In the genomic region with DNA sequence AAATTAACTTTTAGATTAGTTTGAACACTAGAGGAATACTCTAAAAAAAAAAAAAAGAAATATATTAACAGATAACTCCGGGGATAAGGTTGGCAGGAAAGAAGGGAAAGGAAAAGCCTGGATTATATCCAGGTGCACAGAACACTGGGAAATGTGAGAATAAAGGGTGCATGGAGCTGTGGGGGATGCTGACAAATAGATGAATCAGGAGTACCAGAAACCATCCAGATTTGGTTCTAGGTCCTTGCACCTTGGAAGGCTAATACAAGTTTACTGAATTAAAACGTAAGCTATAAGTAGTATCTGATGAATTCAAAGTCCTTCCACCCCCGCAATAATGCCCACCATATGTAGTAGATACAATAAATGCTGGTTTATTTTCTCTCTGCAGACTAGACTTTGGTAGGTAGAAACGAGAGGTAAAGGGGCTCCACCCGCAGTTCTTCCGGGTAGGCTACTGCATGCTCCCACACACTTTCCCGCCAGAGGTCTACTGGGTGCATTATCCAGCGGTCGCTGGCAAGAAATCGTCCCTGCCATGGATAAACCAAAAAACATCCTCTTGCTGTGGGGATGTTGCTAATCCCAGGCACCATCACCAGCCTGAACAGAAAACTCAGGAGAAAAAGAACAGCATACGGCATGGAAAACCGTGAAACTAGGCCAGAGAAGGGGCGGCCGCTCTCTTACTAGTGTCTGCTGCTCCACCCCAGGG, we compare ENCODE assay signal across 1 cellular context.
TF ChIP-seq lines count a peak whose summit lies in the region.

No MANE protein-coding gene starts in this region.

TF ChIP-seq in HEK293, 187 proteins besides CTCF, POLR2A, EP300 and RAD21 (continued from another document):
- TF ChIP-seq, protein P1, sequence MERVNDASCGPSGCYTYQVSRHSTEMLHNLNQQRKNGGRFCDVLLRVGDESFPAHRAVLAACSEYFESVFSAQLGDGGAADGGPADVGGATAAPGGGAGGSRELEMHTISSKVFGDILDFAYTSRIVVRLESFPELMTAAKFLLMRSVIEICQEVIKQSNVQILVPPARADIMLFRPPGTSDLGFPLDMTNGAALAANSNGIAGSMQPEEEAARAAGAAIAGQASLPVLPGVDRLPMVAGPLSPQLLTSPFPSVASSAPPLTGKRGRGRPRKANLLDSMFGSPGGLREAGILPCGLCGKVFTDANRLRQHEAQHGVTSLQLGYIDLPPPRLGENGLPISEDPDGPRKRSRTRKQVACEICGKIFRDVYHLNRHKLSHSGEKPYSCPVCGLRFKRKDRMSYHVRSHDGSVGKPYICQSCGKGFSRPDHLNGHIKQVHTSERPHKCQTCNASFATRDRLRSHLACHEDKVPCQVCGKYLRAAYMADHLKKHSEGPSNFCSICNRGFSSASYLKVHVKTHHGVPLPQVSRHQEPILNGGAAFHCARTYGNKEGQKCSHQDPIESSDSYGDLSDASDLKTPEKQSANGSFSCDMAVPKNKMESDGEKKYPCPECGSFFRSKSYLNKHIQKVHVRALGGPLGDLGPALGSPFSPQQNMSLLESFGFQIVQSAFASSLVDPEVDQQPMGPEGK (tag by site-specific recombination; IDR thresholded peaks at IDR 0.05), result no peak
TF ChIP-seq in HEK293: peak in this region for 0.
